In genomic region chr20:43799741-43800140, GRCh38 we compare ENCODE assay signal across 14 cellular contexts.
"Had no signal": no experiment of that assay in that cellular context is flagged by ENCODE, and none has a peak within 500 bp of the region (broad histone marks: within the 10 kb centered on the region; RNA-seq: fewer than 3 reads in every experiment).

No MANE protein-coding gene starts in this region.

- H3K4me3 Mint-ChIP-seq: activated B cell treated with CpG ODN at 0.5 μM for 24 hours; naive thymus-derived CD8-positive, alpha-beta T cell; type B pancreatic cell had no signal

- H3K27me3 ChIP-seq: colonic mucosa had no signal

- H3K27ac ChIP-seq: colonic mucosa, heart left ventricle had no signal

- H3K27ac Mint-ChIP-seq: activated B cell treated with CpG ODN at 0.5 μM for 24 hours, type B pancreatic cell had no signal

- ATAC-seq: heart left ventricle; mucosa of descending colon; naive thymus-derived CD8-positive, alpha-beta T cell; sciatic nerve had no signal

- H3K4me1 ChIP-seq: colonic mucosa, heart left ventricle had no signal

- H3K36me3 ChIP-seq: colonic mucosa, heart left ventricle had no signal

- DNase-seq: activated B cell treated with CpG ODN at 0.5 μM for 24 hours; activated CD4-positive, alpha-beta T cell treated with anti-CD3 and anti-CD28 coated beads, Interleukin-2, amount 50 U/mL, for 4 hours; activated effector memory CD4-positive, alpha-beta T cell treated with Interleukin-2 at 50 U/mL for 16 hours; aorta; colonic mucosa; effector CD4-positive, alpha-beta T cell; foreskin melanocyte; heart left ventricle; mucosa of descending colon; stimulated activated CD4-positive, alpha-beta T cell treated with anti-CD3 and anti-CD28 coated beads, Interleukin-2, amount 100 ng/mL, for 24 hours; stimulated activated naive CD4-positive, alpha-beta T cell treated with Interleukin-2 at 50 U/mL for 16 hours had no signal

- H3K9me3 ChIP-seq: colonic mucosa had no signal

- H3K36me3 Mint-ChIP-seq: type B pancreatic cell had no signal

- H3K4me3 ChIP-seq: colonic mucosa, heart left ventricle, mucosa of descending colon had no signal
